11 cellular contexts compared by ENCODE assay signal in genomic region chr7:194996-195829, GRCh38. TPM values are rescaled to one million over a fixed set of nuclear protein-coding genes. Genes with fewer than 3 reads are reported as not detected.
DNase-seq lines count a peak whose midpoint lies in the region; ATAC-seq and TF ChIP-seq lines count a peak whose summit lies in the region.
"Had no signal": no experiment of that assay in that cellular context is flagged by ENCODE, and none has a peak within 500 bp of the region (broad histone marks: within the 10 kb centered on the region; RNA-seq: fewer than 3 reads in every experiment).

No MANE protein-coding gene starts in this region.

- no peak overlapping the region for H3K27ac Mint-ChIP-seq in stimulated activated memory B cell treated with anti-CD40 and anti-IgM and Interleukin-4, amounts not matched to agents 10 μg/mL and 1 μg/mL and 100 μg/mL, for 72 hours
- H3K27ac Mint-ChIP-seq: activated CD4-positive, alpha-beta T cell treated with anti-CD3 and anti-CD28 coated beads, Interleukin-2, amount 10 ng/mL, durations not matched to agents 7 days and 5 days had no signal

- no peaks in the 10 kb centered on the region for H3K36me3 Mint-ChIP-seq in stimulated activated memory B cell treated with anti-CD40 and anti-IgM and Interleukin-4, amounts not matched to agents 10 μg/mL and 1 μg/mL and 100 μg/mL, for 72 hours

- no peaks in the 10 kb centered on the region for H3K9me3 Mint-ChIP-seq in stimulated activated memory B cell treated with anti-CD40 and anti-IgM and Interleukin-4, amounts not matched to agents 10 μg/mL and 1 μg/mL and 100 μg/mL, for 72 hours
- H3K9me3 Mint-ChIP-seq: activated CD4-positive, alpha-beta T cell treated with anti-CD3 and anti-CD28 coated beads, Interleukin-2, amount 10 ng/mL, durations not matched to agents 7 days and 5 days had no signal

- 36 to 62% (median 54%) methylated on average over 33 of the region's 33 CpGs for WGBS in psoas muscle, 3 donors

- peak overlapping the region; percentile 67 for H3K4me3 ChIP-seq in RWPE2 (ENCODE audit: severe bottlenecking)
- H3K4me3 ChIP-seq in psoas muscle: peak overlapping the region; percentile 84

- no peak for TF ChIP-seq CTCF in RWPE2 (IDR thresholded peaks at IDR 0.05; ENCODE audit: poor library complexity, severe bottlenecking)
- no peak for TF ChIP-seq CTCF in psoas muscle (IDR thresholded peaks at IDR 0.05)

- intact Hi-C loops in psoas muscle (cut with DNase I): loop anchor here in 1 of 2 donors (5.0 kb wide), 2 partner anchors 37 to 43 kb away; no protein-coding TSS in a partner anchor

- POLR2A ChIA-PET in HEK293T (lab: Yijun Ruan, JAX): no interaction called here

- no peak for ATAC-seq in RWPE2 (ENCODE audit: low read depth)
- ATAC-seq in psoas muscle: peak in 3 of 4 donors; percentile 18 to 30 (median 22)
- no peak for ATAC-seq in esophagus mucosa
- ATAC-seq in stimulated activated memory B cell treated with anti-CD40 and anti-IgM and Interleukin-4, amounts not matched to agents 10 μg/mL and 1 μg/mL and 100 μg/mL, for 72 hours: no peak

- CTCF ChIA-PET in HEK293T (lab: Yijun Ruan, JAX): no interaction called here

- peaks cover 54% of the 10 kb centered on the region for H3K27me3 Mint-ChIP-seq in stimulated activated memory B cell treated with anti-CD40 and anti-IgM and Interleukin-4, amounts not matched to agents 10 μg/mL and 1 μg/mL and 100 μg/mL, for 72 hours

- DNase-seq in EL (peak; percentile 12), RWPE2 (ENCODE audit: low spot score) (no peak), fibroblast of the conjunctiva (ENCODE audit: low read depth) (peak; percentile 17), psoas muscle (no peak), T-helper 1 cell (no peak), HEK293T (ENCODE audit: extremely low spot score) (no peak)
- DNase-seq: activated CD4-positive, alpha-beta T cell treated with anti-CD3 and anti-CD28 coated beads, Interleukin-2, amount 10 ng/mL, durations not matched to agents 7 days and 5 days; effector CD8-positive, alpha-beta T cell; NCI-H1436 had no signal

- H3K9me3 ChIP-seq in RWPE2 (ENCODE audit: severe bottlenecking) (no peaks in the 10 kb centered on the region), psoas muscle (no peaks in the 10 kb centered on the region)

- peak overlapping the region; percentile 57 for H3K27ac ChIP-seq in RWPE2 (ENCODE audit: poor library complexity, severe bottlenecking)
- peak overlapping the region; percentile 93 for H3K27ac ChIP-seq in psoas muscle

- H3K27me3 ChIP-seq in RWPE2 (ENCODE audit: insufficient read depth, poor library complexity, severe bottlenecking) (no peaks in the 10 kb centered on the region), psoas muscle (ENCODE audit: insufficient read depth in 3 of 3, low read length in 2 of 3) (no peaks in the 10 kb centered on the region)

- no peak overlapping the region for H3K4me3 Mint-ChIP-seq in stimulated activated memory B cell treated with anti-CD40 and anti-IgM and Interleukin-4, amounts not matched to agents 10 μg/mL and 1 μg/mL and 100 μg/mL, for 72 hours
- H3K4me3 Mint-ChIP-seq: activated CD4-positive, alpha-beta T cell treated with anti-CD3 and anti-CD28 coated beads, Interleukin-2, amount 10 ng/mL, durations not matched to agents 7 days and 5 days had no signal

- H3K4me1 ChIP-seq in RWPE2 (ENCODE audit: insufficient read depth, poor library complexity, severe bottlenecking): no peaks in the 10 kb centered on the region
- H3K4me1 ChIP-seq in psoas muscle: peaks cover 45% of the 10 kb centered on the region

- no peaks in the 10 kb centered on the region for H3K4me1 Mint-ChIP-seq in stimulated activated memory B cell treated with anti-CD40 and anti-IgM and Interleukin-4, amounts not matched to agents 10 μg/mL and 1 μg/mL and 100 μg/mL, for 72 hours

- H3K36me3 ChIP-seq in RWPE2 (ENCODE audit: low read depth): peaks cover 53% of the 10 kb centered on the region
- H3K36me3 ChIP-seq in psoas muscle (ENCODE audit: insufficient read depth in 1 of 2, low read depth in 1 of 2): peaks cover 0 to 45% of the 10 kb centered on the region in 2 donors

TF ChIP-seq in HEK293T, 16 proteins besides CTCF, POLR2A, EP300 and RAD21:
- TF ChIP-seq LEF1 (IDR thresholded peaks at IDR 0.05; ENCODE audit: borderline replicate concordance) (no peak), FOXK2 (IDR thresholded peaks at IDR 0.05) (no peak), SP1 (IDR thresholded peaks at IDR 0.05) (no peak), SUZ12 (IDR thresholded peaks at IDR 0.05) (no peak), HDGF (IDR thresholded peaks at IDR 0.05; ENCODE audit: borderline replicate concordance) (no peak), NFRKB (IDR thresholded peaks at IDR 0.05) (no peak), L3MBTL2 (conservative IDR thresholded peaks at IDR 0.05) (no peak), FOXM1 (IDR thresholded peaks at IDR 0.05; ENCODE audit: borderline replicate concordance) (no peak), PKNOX1 (IDR thresholded peaks at IDR 0.05) (no peak), CTBP1 (IDR thresholded peaks at IDR 0.05; ENCODE audit: borderline replicate concordance) (no peak), FOXA1 (IDR thresholded peaks at IDR 0.05) (no peak), ZNF384 (IDR thresholded peaks at IDR 0.05) (no peak), ELF4 (IDR thresholded peaks at IDR 0.05) (no peak), BHLHE40 (IDR thresholded peaks at IDR 0.05; ENCODE audit: borderline replicate concordance) (no peak)

RNA-seq across cellular contexts. Expression of gene FAM20C, which starts 2.8 kb away (rescaled TPM):
- 10 to 100 TPM; 28.1 to 47.6 (median 43.6) TPM for total RNA-seq in psoas muscle
- polyA plus RNA-seq in psoas muscle: 10 to 100 TPM; 15.6 to 18.3 (median 16.5) TPM
- total RNA-seq in esophagus mucosa: 12.6 TPM

Comparison
In these comparisons a context has a peak if more than half of its experiments do, and no peak if none do; other contexts are left out.
1. DNase-seq: peak in EL (single experiment) and fibroblast of the conjunctiva (single experiment); none in RWPE2 (single experiment), psoas muscle (0 of 2), T-helper 1 cell (0 of 5) and HEK293T (single experiment).
2. ATAC-seq: peak in psoas muscle (3 of 4); none in RWPE2 (single experiment), esophagus mucosa (single experiment) and stimulated activated memory B cell treated with anti-CD40 and anti-IgM and Interleukin-4, amounts not matched to agents 10 μg/mL and 1 μg/mL and 100 μg/mL, for 72 hours (single experiment).